2 cellular contexts compared by ENCODE assay signal in genomic region chr1:117326035-117326434, GRCh38. TPM values are rescaled to one million over a fixed set of nuclear protein-coding genes. Genes with fewer than 3 reads are reported as not detected.
DNase-seq lines count a peak whose midpoint lies in the region; ATAC-seq, FAIRE-seq and TF ChIP-seq lines count a peak whose summit lies in the region.
"Not testable (repeated sequence)": the region's sequence is repeated elsewhere in the genome, so short reads cannot be mapped to it uniquely, and the experiment has no call there.

No MANE protein-coding gene starts in this region.

- not testable (repeated sequence) for H3K36me3 ChIP-seq in K562 (ENCODE audit: control insufficient read depth, insufficient read depth, low read length); esophagus muscularis mucosa

- not testable (repeated sequence) for H3K4me3 ChIP-seq in K562, esophagus muscularis mucosa

- 0% methylated on average over 6 of the region's 6 CpGs for WGBS in K562 (ENCODE audit: insufficient coverage, low coverage, missing lambda C conversion rate)
- 95% methylated on average over 6 of the region's 6 CpGs for WGBS in esophagus muscularis mucosa

- FAIRE-seq in K562 (lab: Jason Lieb, UNC), result not testable (repeated sequence)

- not testable (repeated sequence) for H3K9me1 ChIP-seq in K562 (ENCODE audit: control insufficient read depth, insufficient read depth, low read length)

- H3K27me3 ChIP-seq in K562 (ENCODE audit: control insufficient read depth in 2 of 2, insufficient read depth in 2 of 2, low read length in 2 of 2), result peaks cover 9 to 15% of the 10 kb centered on the region in 2 experiments; a peak in 3 of 5 replicates
- H3K27me3 ChIP-seq in esophagus muscularis mucosa, result not testable (repeated sequence)

- not testable (repeated sequence) for TF ChIP-seq EP300 in K562 (IDR thresholded peaks at IDR 0.05; ENCODE audit: low read length); esophagus muscularis mucosa (IDR thresholded peaks at IDR 0.05)

- H3K4me2 ChIP-seq in K562 (ENCODE audit: insufficient read depth, low read length), result not testable (repeated sequence)

- H2AFZ ChIP-seq in K562 (ENCODE audit: low read depth, low read length), result not testable (repeated sequence)

- TF ChIP-seq CTCF in K562 (IDR thresholded peaks at IDR 0.05 in 2 of 3, conservative IDR thresholded peaks at IDR 0.05 in 1 of 3; ENCODE audit: insufficient read depth in 2 of 3, low read depth in 1 of 3, low read length in 3 of 3); esophagus muscularis mucosa (IDR thresholded peaks at IDR 0.05): not testable (repeated sequence)

- H4K20me1 ChIP-seq in K562 (replicated peaks; ENCODE audit: control insufficient read depth, insufficient read depth, low read length), result not testable (repeated sequence)

- POLR2A ChIA-PET in K562 (lab: Yijun Ruan, JAX), result interaction anchor here (0.6 to 0.7 kb wide), 2 partner anchors 661 to 886 kb away, joined by 3 read pairs; no protein-coding TSS in a partner anchor

- intact Hi-C loops in K562 (cut with micrococcal nuclease); esophagus muscularis mucosa (cut with DNase I): not testable (repeated sequence)

- H3K9ac ChIP-seq in K562 (ENCODE audit: insufficient read depth in 1 of 2, low read depth in 2 of 2, low read length in 2 of 2), result not testable (repeated sequence)

- CTCF ChIA-PET in K562 (lab: Yijun Ruan, JAX; ENCODE audit: low intra/inter-chr PET ratio), result not testable (repeated sequence)

- not testable (repeated sequence) for H3K4me1 ChIP-seq in K562 (replicated peaks in 1 of 2; ENCODE audit: control insufficient read depth in 2 of 2, insufficient read depth in 2 of 2, low read length in 2 of 2); esophagus muscularis mucosa

- not testable (repeated sequence) for TF ChIP-seq RAD21 in K562 (CRISPR knock-in tag; conservative IDR thresholded peaks at IDR 0.05 in 1 of 2, IDR thresholded peaks at IDR 0.05 in 1 of 2)

- in situ Hi-C loops in K562 (cut with MboI), result not testable (repeated sequence)

- H3K9me3 ChIP-seq in K562 (replicated peaks; ENCODE audit: control insufficient read depth, insufficient read depth, low read depth, low read length); esophagus muscularis mucosa: not testable (repeated sequence)

- TF ChIP-seq POLR2A in K562 (conservative IDR thresholded peaks at IDR 0.05); esophagus muscularis mucosa (IDR thresholded peaks at IDR 0.05; ENCODE audit: low read depth): not testable (repeated sequence)

- ATAC-seq in K562, result not testable (repeated sequence)

- not testable (repeated sequence) for H3K27ac ChIP-seq in K562 (ENCODE audit: extremely low read depth, low read depth, low read length); esophagus muscularis mucosa (replicated peaks in 1 of 4)

- not testable (repeated sequence) for BruUV-seq in K562 (replicated peaks; lab: Mats Ljungman, UMichigan)

- DNase-seq in K562 (ENCODE audit: extremely low read depth in 1 of 4, low spot score in 3 of 4), result not testable (repeated sequence)
- peak; percentile 14 for DNase-seq in esophagus muscularis mucosa (ENCODE audit: extremely low spot score)

- H3K79me2 ChIP-seq in K562 (ENCODE audit: control insufficient read depth, insufficient read depth, low read length), result not testable (repeated sequence)

TF ChIP-seq in K562, 482 proteins besides CTCF, POLR2A, EP300 and RAD21:
- TF ChIP-seq CBFA2T3 (IDR thresholded peaks at IDR 0.05) (peak; percentile 71), KDM1A (IDR thresholded peaks at IDR 0.05) (peak; percentile 42 to 48; a peak in 3 of 4 replicates), TAL1 (IDR thresholded peaks at IDR 0.05) (peak; percentile 12; the same call in 1 of the 2 replicates), TRIM24 (IDR thresholded peaks at IDR 0.05) (peak; percentile 26 to 40; a peak in 1 of 4 replicates), ARID1B (IDR thresholded peaks at IDR 0.05) (peak; percentile 25; the same call in 1 of the 2 replicates), CBFA2T2 (conservative IDR thresholded peaks at IDR 0.05) (peak; percentile 58)

RNA-seq across cellular contexts. Expression of gene MAN1A2, which starts 41.2 kb away (rescaled TPM):
- total RNA-seq in K562 (2011; cell fraction: chromatin; rRNA removed; ENCODE audit: low replicate concordance), result 46.5 and 92.7 TPM in 2 replicates
- 15.8 and 24.2 TPM in 2 replicates for total RNA-seq in K562 (2011; cell fraction: nucleolus; rRNA removed)
- total RNA-seq in K562 (2011; cell fraction: nucleoplasm; rRNA removed), result 44.9 and 65.8 TPM in 2 replicates
- total RNA-seq in K562 (2014; rRNA removed) (16.9 and 18.7 TPM in 2 replicates), K562 (2014; rRNA removed; fragmentation: Illumina TruSeq; extraction: Trizol) (31.5 and 34.8 TPM in 2 replicates), K562 (2015; rRNA removed; fragmentation: Illumina TruSeq; extraction: Trizol) (35.3 and 38.4 TPM in 2 replicates), K562 (2021) (31.3 and 31.5 TPM in 2 replicates), esophagus muscularis mucosa (10 to 100 TPM; 45.4 to 51.7 (median 48.3) TPM)
- polyA plus RNA-seq in K562 (2011; rRNA removed) (17.8 and 18.4 TPM in 2 replicates), K562 (2014; fragmentation: Illumina TruSeq; extraction: Trizol) (22.2 and 23.3 TPM in 2 replicates), K562 (2014; fragmentation: Nextera tagmentation; extraction: Ambion mirVana) (1 to 10 TPM; 4.2 to 4.6 TPM), K562 (2014; rRNA removed) (10.1 and 11.9 TPM in 2 replicates)
- polyA plus RNA-seq in K562 (2011; cell fraction: cytosol; rRNA removed), result 5.7 and 13.3 TPM in 2 replicates
- polyA plus RNA-seq in K562 (2011; cell fraction: nucleus; rRNA removed), result 14.4 and 19.1 TPM in 2 replicates
- 16.9 and 18.7 TPM in 2 replicates for polyA plus RNA-seq in K562 (2012)
- 52.7 and 61.3 TPM in 2 replicates for polyA minus RNA-seq in K562 (2011; rRNA and poly(A)+ RNA removed)
- polyA minus RNA-seq in K562 (2011; cell fraction: cytosol; rRNA and poly(A)+ RNA removed), result 15.5 and 17.9 TPM in 2 replicates
- polyA minus RNA-seq in K562 (2011; cell fraction: nucleus; rRNA and poly(A)+ RNA removed), result 23.6 and 55.3 TPM in 2 replicates
